In genomic region chr5:34501033-34501432, GRCh38 we compare ENCODE assay signal across 15 cellular contexts.
"Had no signal": no experiment of that assay in that cellular context is flagged by ENCODE, and none has a peak within 500 bp of the region (broad histone marks: within the 10 kb centered on the region; RNA-seq: fewer than 3 reads in every experiment).

No MANE protein-coding gene starts in this region.

- H3K36me3 ChIP-seq: breast epithelium, lower lobe of right lung, neutrophil, right atrium auricular region, tibial nerve had no signal

- ATAC-seq: activated CD8-positive, alpha-beta memory T cell treated with anti-CD3 and anti-CD28 coated beads, Interleukin-2, amount 10 ng/mL, durations not matched to agents 7 days and 5 days; left cardiac atrium; naive thymus-derived CD4-positive, alpha-beta T cell had no signal

- DNase-seq: activated CD4-positive, alpha-beta T cell treated with anti-CD3 and anti-CD28 coated beads, Interleukin-2, amount 50 U/mL, for 48 hours; activated CD4-positive, CD25-positive, alpha-beta regulatory T cell treated with anti-CD3 and anti-CD28 coated beads, Interleukin-2, amount 50 U/mL, for 72 hours; activated CD8-positive, alpha-beta memory T cell treated with anti-CD3 and anti-CD28 coated beads, Interleukin-2, amount 10 ng/mL, durations not matched to agents 7 days and 5 days; activated effector memory CD4-positive, alpha-beta T cell treated with Interleukin-2 at 50 U/mL for 16 hours; activated T-cell treated with anti-CD3 and anti-CD28 coated beads, Interleukin-2, amount 50 U/mL, for 24 hours; anterior cingulate cortex; left cardiac atrium; lower lobe of right lung; naive thymus-derived CD4-positive, alpha-beta T cell; posterior cingulate gyrus had no signal

- H3K27me3 ChIP-seq: neutrophil, right atrium auricular region, tibial nerve had no signal

- H3K4me2 ChIP-seq: smooth muscle cell had no signal

- H3K4me3 ChIP-seq: breast epithelium, lower lobe of right lung, right atrium auricular region, smooth muscle cell, tibial nerve had no signal

- H3K9me3 ChIP-seq: breast epithelium, lower lobe of right lung, neutrophil, right atrium auricular region, tibial nerve had no signal

- H3K27ac ChIP-seq: breast epithelium, lower lobe of right lung, neutrophil, right atrium auricular region, tibial nerve had no signal
